ENCODE assay signal across 9 cellular contexts in the genomic region with DNA sequence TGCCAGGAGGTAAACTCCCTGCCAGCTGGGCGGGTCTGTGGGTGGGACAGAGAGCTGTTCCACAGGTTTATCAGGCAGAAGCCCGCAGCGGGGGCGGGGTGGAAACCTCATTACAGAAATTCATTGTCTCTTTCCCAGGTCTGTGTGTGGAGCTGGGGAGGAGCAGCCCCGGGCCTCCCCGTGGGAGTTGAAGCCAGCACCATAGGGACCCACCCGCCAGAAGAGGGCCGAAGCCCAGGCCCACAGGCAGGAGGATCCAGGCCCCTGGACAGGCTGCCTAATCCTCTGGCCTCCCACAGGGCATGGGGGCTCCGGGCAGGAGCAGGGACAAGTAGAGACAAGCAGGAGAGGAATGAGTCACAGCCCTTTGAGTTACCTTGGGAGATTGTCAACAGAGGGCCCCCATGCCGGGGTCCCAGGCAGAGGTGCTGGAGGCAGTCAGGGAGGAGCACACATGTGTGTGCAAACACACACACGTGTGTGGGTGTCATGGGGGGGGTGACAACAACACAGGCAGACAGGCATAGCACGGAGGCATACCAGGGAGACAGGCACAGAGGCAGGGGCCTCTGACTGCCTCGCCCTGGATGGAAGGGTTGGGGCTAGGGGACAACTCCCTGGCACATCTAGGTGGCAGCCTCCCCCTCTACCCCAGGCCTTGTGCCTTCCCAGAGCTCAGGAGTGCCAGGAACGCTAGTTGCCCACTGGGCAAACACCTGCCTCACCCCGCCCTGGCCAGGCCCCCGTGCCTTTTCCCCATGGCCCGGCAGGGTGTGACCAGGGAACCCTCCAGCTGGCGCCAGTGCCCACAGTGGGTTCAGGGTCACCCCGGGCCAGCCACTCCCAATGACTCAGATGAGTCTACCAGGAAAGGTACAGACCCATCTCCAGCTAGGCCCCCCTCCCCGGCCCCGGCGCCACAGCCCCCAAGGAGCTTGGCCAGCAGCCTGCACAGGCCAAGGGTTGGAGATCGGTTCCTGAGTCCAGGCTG. TPM values are rescaled to one million over a fixed set of nuclear protein-coding genes. Genes with fewer than 3 reads are reported as not detected.
DNase-seq lines count a peak whose midpoint lies in the region; ATAC-seq, FAIRE-seq and TF ChIP-seq lines count a peak whose summit lies in the region.
"Had no signal": no experiment of that assay in that cellular context is flagged by ENCODE, and none has a peak within 500 bp of the region (broad histone marks: within the 10 kb centered on the region; RNA-seq: fewer than 3 reads in every experiment).

No MANE protein-coding gene starts in this region.

- CTCF ChIA-PET in activated CD8-positive, alpha-beta T cell treated with anti-CD3 and anti-CD28 coated beads for 36 hours (lab: Charles Lee): interaction anchor here (1.0 to 28.9 kb wide), 5 partner anchors 32 to 276 kb away, joined by 3 to 1168 read pairs (median 4); partner anchors contain the start of gene EHD1
- CTCF ChIA-PET in HepG2 (lab: Yijun Ruan, JAX; ENCODE audit: low intra/inter-chr PET ratio, low total read pairs): interaction anchor here (0.5 to 1.9 kb wide), 2 partner anchors 12 to 51 kb away, joined by 3 to 8 read pairs; no protein-coding TSS in a partner anchor

- no peak for FAIRE-seq in HepG2 (lab: Jason Lieb, UNC)

- H3K9me3 ChIP-seq in HepG2 (ENCODE audit: low read length): no peaks in the 10 kb centered on the region
- H3K9me3 ChIP-seq in vagina: no peaks in the 10 kb centered on the region

- peaks cover 3% of the 10 kb centered on the region for H3K36me3 Mint-ChIP-seq in activated naive CD4-positive, alpha-beta T cell treated with anti-CD3 and anti-CD28 coated beads, Interleukin-2, amount 50 U/mL, for 24 hours
- no peaks in the 10 kb centered on the region for H3K36me3 Mint-ChIP-seq in activated CD8-positive, alpha-beta T cell treated with anti-CD3 and anti-CD28 coated beads for 36 hours (ENCODE audit: low read depth)

- peak overlapping the region; percentile 57 to 84 (median 68) for H3K4me3 ChIP-seq in HepG2 (replicated peaks in 1 of 3; ENCODE audit: insufficient read depth in 1 of 3, low read depth in 2 of 3, low read length in 3 of 3)
- peak overlapping the region; percentile 50 to 56 for H3K4me3 ChIP-seq in vagina

- H3K9me3 Mint-ChIP-seq in activated naive CD4-positive, alpha-beta T cell treated with anti-CD3 and anti-CD28 coated beads, Interleukin-2, amount 50 U/mL, for 24 hours: no peaks in the 10 kb centered on the region
- H3K9me3 Mint-ChIP-seq in activated CD8-positive, alpha-beta T cell treated with anti-CD3 and anti-CD28 coated beads for 36 hours: no peaks in the 10 kb centered on the region

- peaks cover 57% of the 10 kb centered on the region for H3K4me1 ChIP-seq in HepG2 (ENCODE audit: insufficient read depth, low read length)
- peaks cover 19% of the 10 kb centered on the region for H3K4me1 ChIP-seq in vagina

- TF ChIP-seq RAD21 in HepG2 (CRISPR knock-in tag; IDR thresholded peaks at IDR 0.05): no peak

- no peak overlapping the region for H2AFZ ChIP-seq in HepG2 (ENCODE audit: low read length)

- no peaks in the 10 kb centered on the region for H3K27me3 Mint-ChIP-seq in activated naive CD4-positive, alpha-beta T cell treated with anti-CD3 and anti-CD28 coated beads, Interleukin-2, amount 50 U/mL, for 24 hours
- no peaks in the 10 kb centered on the region for H3K27me3 Mint-ChIP-seq in activated CD8-positive, alpha-beta T cell treated with anti-CD3 and anti-CD28 coated beads for 36 hours

- H3K36me3 ChIP-seq in HepG2 (replicated peaks in 1 of 2; ENCODE audit: control insufficient read depth in 1 of 2, insufficient read depth in 2 of 2, low read length in 2 of 2): no peaks in the 10 kb centered on the region
- H3K36me3 ChIP-seq in vagina: peaks cover 0 to 7% of the 10 kb centered on the region in 2 donors

- POLR2A ChIA-PET in activated CD8-positive, alpha-beta T cell treated with anti-CD3 and anti-CD28 coated beads for 36 hours (lab: Charles Lee): interaction anchor here (0.9 to 1.2 kb wide), 2 partner anchors 39 to 40 kb away, joined by 3 to 4 read pairs; no protein-coding TSS in a partner anchor
- POLR2A ChIA-PET in HepG2 (lab: Yijun Ruan, JAX): interaction anchor here (1.0 to 4.5 kb wide), 13 partner anchors 9 to 171 kb away, joined by 3 to 20 read pairs (median 5); partner anchors contain the start of genes ARL2, MAP4K2 and SF1

- DNase-seq in activated naive CD4-positive, alpha-beta T cell (lab: John Stamatoyannopoulos, UW): no peak
- DNase-seq in activated CD8-positive, alpha-beta T cell treated with anti-CD3 and anti-CD28 coated beads for 36 hours: no peak
- DNase-seq in HepG2 (ENCODE audit: low spot score): peak; percentile 70
- DNase-seq in vagina (ENCODE audit: extremely low spot score in 2 of 2): no peak
- DNase-seq in NCI-H2107 (lab: John Stamatoyannopoulos, UW): no peak
- DNase-seq in stimulated activated naive CD4-positive, alpha-beta T cell treated with Interleukin-2 at 50 U/mL for 16 hours (lab: John Stamatoyannopoulos, UW): no peak
- DNase-seq: SHP77 treated with DMSO at 0.1 percent for 48 hours had no signal

- WGBS in HepG2 (ENCODE audit: low lambda C conversion rate): 0% methylated on average over 4 of the region's 23 CpGs

- peak overlapping the region; percentile 44 for H3K9ac ChIP-seq in HepG2 (ENCODE audit: insufficient read depth, low read depth, low read length)

- no peak overlapping the region for H3K27ac Mint-ChIP-seq in activated naive CD4-positive, alpha-beta T cell treated with anti-CD3 and anti-CD28 coated beads, Interleukin-2, amount 50 U/mL, for 24 hours
- no peak overlapping the region for H3K27ac Mint-ChIP-seq in activated CD8-positive, alpha-beta T cell treated with anti-CD3 and anti-CD28 coated beads for 36 hours

- 0 out of 4 replicates have a peak, but pooled peaks of 1 of the 2 experiments have one; percentile 12 for TF ChIP-seq EP300 in HepG2 (IDR thresholded peaks at IDR 0.05; ENCODE audit: low read depth in 2 of 2, low read length in 2 of 2)
- TF ChIP-seq EP300 in HepG2 (CRISPR knock-in tag; IDR thresholded peaks at IDR 0.05; ENCODE audit: borderline replicate concordance): no peak; the same call in 1 of the 2 replicates

- peak overlapping the region; percentile 77 for H3K4me3 Mint-ChIP-seq in activated naive CD4-positive, alpha-beta T cell treated with anti-CD3 and anti-CD28 coated beads, Interleukin-2, amount 50 U/mL, for 24 hours
- H3K4me3 Mint-ChIP-seq in activated CD8-positive, alpha-beta T cell treated with anti-CD3 and anti-CD28 coated beads for 36 hours: peak overlapping the region; percentile 58

- peak overlapping the region; percentile 99 for H3K4me2 ChIP-seq in HepG2 (ENCODE audit: low read depth, low read length)

- no peak for TF ChIP-seq CTCF in activated CD8-positive, alpha-beta T cell treated with anti-CD3 and anti-CD28 coated beads for 36 hours (IDR thresholded peaks at IDR 0.05)
- TF ChIP-seq CTCF in HepG2 (CRISPR knock-in tag; IDR thresholded peaks at IDR 0.05) (no peak; the same call in 1 of the 2 replicates), vagina (IDR thresholded peaks at IDR 0.05) (no peak)

- peaks cover 27% of the 10 kb centered on the region for H3K4me1 Mint-ChIP-seq in activated naive CD4-positive, alpha-beta T cell treated with anti-CD3 and anti-CD28 coated beads, Interleukin-2, amount 50 U/mL, for 24 hours
- H3K4me1 Mint-ChIP-seq in activated CD8-positive, alpha-beta T cell treated with anti-CD3 and anti-CD28 coated beads for 36 hours (ENCODE audit: low read depth): peaks cover 21% of the 10 kb centered on the region

- TF ChIP-seq POLR2A in HepG2 (IDR thresholded peaks at IDR 0.05; ENCODE audit: insufficient read depth in 1 of 2, low read depth in 2 of 2, low read length in 2 of 2): no peak
- no peak for TF ChIP-seq POLR2A in vagina (IDR thresholded peaks at IDR 0.05)

- BruUV-seq in HepG2 (replicated peaks; lab: Mats Ljungman, UMichigan): no TSS peak

- H3K27ac ChIP-seq in HepG2 (ENCODE audit: extremely low read length, insufficient read depth, low read length): peak overlapping the region; percentile 15
- peak overlapping the region; percentile 78 for H3K27ac ChIP-seq in vagina

- no peaks in the 10 kb centered on the region for H3K79me2 ChIP-seq in HepG2 (ENCODE audit: insufficient read depth, low read length)

- intact Hi-C loops in activated CD8-positive, alpha-beta T cell treated with anti-CD3 and anti-CD28 coated beads for 36 hours (cut with micrococcal nuclease): loop anchor here (10.0 kb wide), 1 partner anchor 172 kb away; the partner anchor contains the start of gene ARL2
- intact Hi-C loops in HepG2 (cut with micrococcal nuclease; ENCODE audit: unreplicated experiment) (loop anchor here (10.0 kb wide), 1 partner anchor 58 kb away; no protein-coding TSS in a partner anchor), vagina (cut with DNase I) (no loop called here)

- in situ Hi-C loops in HepG2 (cut with HindIII; ENCODE audit: extremely low pct_ligation_motif_present, low pct_unique_long_range_greater_than_20kb): loop anchor here (5.0 kb wide), 1 partner anchor 41 kb away; the partner anchor contains the start of gene MAP4K2

- H4K20me1 ChIP-seq in HepG2 (ENCODE audit: insufficient read depth, low read length): no peaks in the 10 kb centered on the region

- H3K27me3 ChIP-seq in HepG2 (ENCODE audit: control insufficient read depth in 1 of 2, insufficient read depth in 2 of 2, low read length in 2 of 2): no peaks in the 10 kb centered on the region; a peak in 2 of 5 replicates
- no peaks in the 10 kb centered on the region for H3K27me3 ChIP-seq in vagina

- ATAC-seq in activated CD8-positive, alpha-beta T cell treated with anti-CD3 and anti-CD28 coated beads for 36 hours: no peak
- peak; percentile 40 for ATAC-seq in HepG2
- ATAC-seq in HG02938 (IDR thresholded peaks at IDR 0.05; ENCODE audit: unreplicated experiment): no peak

RNA-seq across cellular contexts. Expression of gene CDC42BPG, which starts 1.3 kb away (rescaled TPM):
- under 1 TPM; 0.31 to 0.61 TPM for total RNA-seq in activated CD8-positive, alpha-beta T cell treated with anti-CD3 and anti-CD28 coated beads for 36 hours
- total RNA-seq in HepG2 (2016; rRNA removed; fragmentation: Illumina TruSeq; extraction: Trizol): 0.77 and 1.4 TPM in 2 replicates
- total RNA-seq in HepG2 (2016; cell fraction: cytosol; rRNA removed; fragmentation: Illumina TruSeq; extraction: Trizol; ENCODE audit: low read depth): 0.10 and 0.35 TPM in 2 replicates
- total RNA-seq in HepG2 (2016; cell fraction: insoluble cytoplasmic fraction; rRNA removed; fragmentation: Illumina TruSeq; extraction: Trizol): 0.42 and 1.4 TPM in 2 replicates
- total RNA-seq in HepG2 (2016; cell fraction: membrane; rRNA removed; fragmentation: Illumina TruSeq; extraction: Trizol): 0.37 and 0.38 TPM in 2 replicates
- total RNA-seq in HepG2 (2016; cell fraction: nucleus; rRNA removed; fragmentation: Illumina TruSeq; extraction: Trizol): 1.8 and 2.0 TPM in 2 replicates
- polyA plus RNA-seq in HepG2 (2011; rRNA removed): 0.55 and 0.99 TPM in 2 replicates
- polyA plus RNA-seq in HepG2 (2011; cell fraction: cytosol; rRNA removed): 0.34 and 0.54 TPM in 2 replicates
- polyA plus RNA-seq in HepG2 (2011; cell fraction: nucleus; rRNA removed): 6.3 and 7.3 TPM in 2 replicates
- polyA plus RNA-seq in HepG2 (2012): 1.2 and 1.3 TPM in 2 replicates
- polyA plus RNA-seq in HepG2 (2016; cell fraction: cytosol; fragmentation: Illumina TruSeq; extraction: Trizol; ENCODE audit: low read depth): 0.06 and 0.11 TPM in 2 replicates
- 0.63 and 0.75 TPM in 2 replicates for polyA plus RNA-seq in HepG2 (2016; cell fraction: insoluble cytoplasmic fraction; fragmentation: Illumina TruSeq; extraction: Trizol; ENCODE audit: low read depth)
- polyA plus RNA-seq in HepG2 (2016; cell fraction: membrane; fragmentation: Illumina TruSeq; extraction: Trizol; ENCODE audit: low read depth): 0.24 and 0.70 TPM in 2 replicates
- polyA plus RNA-seq in HepG2 (2016; cell fraction: nucleus; fragmentation: Illumina TruSeq; extraction: Trizol; ENCODE audit: insufficient read depth, low read depth): 4.9 and 5.6 TPM in 2 replicates
- polyA minus RNA-seq in HepG2 (2011; rRNA and poly(A)+ RNA removed; ENCODE audit: low replicate concordance): 1.3 and 2.7 TPM in 2 replicates
- polyA minus RNA-seq in HepG2 (2011; cell fraction: cytosol; rRNA and poly(A)+ RNA removed): 0.59 and 1.6 TPM in 2 replicates
- 1.9 and 4.0 TPM in 2 replicates for polyA minus RNA-seq in HepG2 (2011; cell fraction: nucleus; rRNA and poly(A)+ RNA removed)
- 13.0 TPM for total RNA-seq in vagina

RNA-seq across cellular contexts. Expression of gene MEN1, which starts 32.8 kb away (rescaled TPM):
- total RNA-seq in activated CD8-positive, alpha-beta T cell treated with anti-CD3 and anti-CD28 coated beads for 36 hours: 10 to 100 TPM; 25.8 to 29.0 TPM
- total RNA-seq in HepG2 (2016; rRNA removed; fragmentation: Illumina TruSeq; extraction: Trizol) (15.3 and 20.5 TPM in 2 replicates), vagina (27.0 TPM)
- total RNA-seq in HepG2 (2016; cell fraction: cytosol; rRNA removed; fragmentation: Illumina TruSeq; extraction: Trizol; ENCODE audit: low read depth): 3.8 and 4.3 TPM in 2 replicates
- total RNA-seq in HepG2 (2016; cell fraction: insoluble cytoplasmic fraction; rRNA removed; fragmentation: Illumina TruSeq; extraction: Trizol): 11.7 and 21.5 TPM in 2 replicates
- total RNA-seq in HepG2 (2016; cell fraction: membrane; rRNA removed; fragmentation: Illumina TruSeq; extraction: Trizol): 9.8 and 11.2 TPM in 2 replicates
- total RNA-seq in HepG2 (2016; cell fraction: nucleus; rRNA removed; fragmentation: Illumina TruSeq; extraction: Trizol): 16.8 and 17.9 TPM in 2 replicates
- polyA plus RNA-seq in HepG2 (2011; rRNA removed): 27.3 and 30.9 TPM in 2 replicates
- polyA plus RNA-seq in HepG2 (2011; cell fraction: cytosol; rRNA removed): 11.1 and 16.7 TPM in 2 replicates
- 97.2 and 109 TPM in 2 replicates for polyA plus RNA-seq in HepG2 (2011; cell fraction: nucleus; rRNA removed)
- polyA plus RNA-seq in HepG2 (2012): 19.6 and 26.4 TPM in 2 replicates
- 5.0 and 5.9 TPM in 2 replicates for polyA plus RNA-seq in HepG2 (2016; cell fraction: cytosol; fragmentation: Illumina TruSeq; extraction: Trizol; ENCODE audit: low read depth)
- polyA plus RNA-seq in HepG2 (2016; cell fraction: insoluble cytoplasmic fraction; fragmentation: Illumina TruSeq; extraction: Trizol; ENCODE audit: low read depth): 24.4 and 31.0 TPM in 2 replicates
- polyA plus RNA-seq in HepG2 (2016; cell fraction: membrane; fragmentation: Illumina TruSeq; extraction: Trizol; ENCODE audit: low read depth): 13.6 and 15.0 TPM in 2 replicates
- 70.2 and 70.8 TPM in 2 replicates for polyA plus RNA-seq in HepG2 (2016; cell fraction: nucleus; fragmentation: Illumina TruSeq; extraction: Trizol; ENCODE audit: insufficient read depth, low read depth)
- 38.1 and 40.7 TPM in 2 replicates for polyA minus RNA-seq in HepG2 (2011; rRNA and poly(A)+ RNA removed; ENCODE audit: low replicate concordance)
- 14.8 and 15.4 TPM in 2 replicates for polyA minus RNA-seq in HepG2 (2011; cell fraction: cytosol; rRNA and poly(A)+ RNA removed)
- 11.1 and 15.7 TPM in 2 replicates for polyA minus RNA-seq in HepG2 (2011; cell fraction: nucleus; rRNA and poly(A)+ RNA removed)

RNA-seq across cellular contexts. Expression of gene EHD1, which starts 35.3 kb away (rescaled TPM):
- 10 to 100 TPM; 60.3 to 65.1 TPM for total RNA-seq in activated CD8-positive, alpha-beta T cell treated with anti-CD3 and anti-CD28 coated beads for 36 hours
- 22.0 and 26.6 TPM in 2 replicates for total RNA-seq in HepG2 (2016; rRNA removed; fragmentation: Illumina TruSeq; extraction: Trizol)
- 8.1 and 9.7 TPM in 2 replicates for total RNA-seq in HepG2 (2016; cell fraction: cytosol; rRNA removed; fragmentation: Illumina TruSeq; extraction: Trizol; ENCODE audit: low read depth)
- total RNA-seq in HepG2 (2016; cell fraction: insoluble cytoplasmic fraction; rRNA removed; fragmentation: Illumina TruSeq; extraction: Trizol): 22.9 and 29.1 TPM in 2 replicates
- 11.0 and 11.5 TPM in 2 replicates for total RNA-seq in HepG2 (2016; cell fraction: membrane; rRNA removed; fragmentation: Illumina TruSeq; extraction: Trizol)
- 16.8 and 19.6 TPM in 2 replicates for total RNA-seq in HepG2 (2016; cell fraction: nucleus; rRNA removed; fragmentation: Illumina TruSeq; extraction: Trizol)
- 23.6 and 29.4 TPM in 2 replicates for polyA plus RNA-seq in HepG2 (2011; rRNA removed)
- polyA plus RNA-seq in HepG2 (2011; cell fraction: cytosol; rRNA removed): 20.8 and 31.1 TPM in 2 replicates
- polyA plus RNA-seq in HepG2 (2011; cell fraction: nucleus; rRNA removed): 42.3 and 43.0 TPM in 2 replicates
- polyA plus RNA-seq in HepG2 (2012): 18.8 and 23.3 TPM in 2 replicates
- polyA plus RNA-seq in HepG2 (2016; cell fraction: cytosol; fragmentation: Illumina TruSeq; extraction: Trizol; ENCODE audit: low read depth): 3.5 and 3.9 TPM in 2 replicates
- polyA plus RNA-seq in HepG2 (2016; cell fraction: insoluble cytoplasmic fraction; fragmentation: Illumina TruSeq; extraction: Trizol; ENCODE audit: low read depth): 29.0 and 35.3 TPM in 2 replicates
- 7.9 and 9.3 TPM in 2 replicates for polyA plus RNA-seq in HepG2 (2016; cell fraction: membrane; fragmentation: Illumina TruSeq; extraction: Trizol; ENCODE audit: low read depth)
- 33.4 and 34.4 TPM in 2 replicates for polyA plus RNA-seq in HepG2 (2016; cell fraction: nucleus; fragmentation: Illumina TruSeq; extraction: Trizol; ENCODE audit: insufficient read depth, low read depth)
- 63.9 and 78.7 TPM in 2 replicates for polyA minus RNA-seq in HepG2 (2011; rRNA and poly(A)+ RNA removed; ENCODE audit: low replicate concordance)
- polyA minus RNA-seq in HepG2 (2011; cell fraction: cytosol; rRNA and poly(A)+ RNA removed): 21.2 and 28.0 TPM in 2 replicates
- polyA minus RNA-seq in HepG2 (2011; cell fraction: nucleus; rRNA and poly(A)+ RNA removed): 15.5 and 22.1 TPM in 2 replicates
- 61.6 TPM for total RNA-seq in vagina

RNA-seq across cellular contexts. Expression of gene MAP4K2, which starts 40.1 kb away (rescaled TPM):
- 10 to 100 TPM; 56.4 to 58.0 TPM for total RNA-seq in activated CD8-positive, alpha-beta T cell treated with anti-CD3 and anti-CD28 coated beads for 36 hours
- total RNA-seq in HepG2 (2016; rRNA removed; fragmentation: Illumina TruSeq; extraction: Trizol): 7.8 and 8.3 TPM in 2 replicates
- total RNA-seq in HepG2 (2016; cell fraction: cytosol; rRNA removed; fragmentation: Illumina TruSeq; extraction: Trizol; ENCODE audit: low read depth): 3.5 and 4.1 TPM in 2 replicates
- 4.8 and 7.6 TPM in 2 replicates for total RNA-seq in HepG2 (2016; cell fraction: insoluble cytoplasmic fraction; rRNA removed; fragmentation: Illumina TruSeq; extraction: Trizol)
- 10.9 and 11.1 TPM in 2 replicates for total RNA-seq in HepG2 (2016; cell fraction: membrane; rRNA removed; fragmentation: Illumina TruSeq; extraction: Trizol)
- total RNA-seq in HepG2 (2016; cell fraction: nucleus; rRNA removed; fragmentation: Illumina TruSeq; extraction: Trizol): 6.7 and 7.4 TPM in 2 replicates
- polyA plus RNA-seq in HepG2 (2011; rRNA removed): 15.5 and 17.6 TPM in 2 replicates
- 7.7 and 11.1 TPM in 2 replicates for polyA plus RNA-seq in HepG2 (2011; cell fraction: cytosol; rRNA removed)
- polyA plus RNA-seq in HepG2 (2011; cell fraction: nucleus; rRNA removed): 71.3 and 101 TPM in 2 replicates
- 8.7 and 10.1 TPM in 2 replicates for polyA plus RNA-seq in HepG2 (2012)
- 5.1 and 6.2 TPM in 2 replicates for polyA plus RNA-seq in HepG2 (2016; cell fraction: cytosol; fragmentation: Illumina TruSeq; extraction: Trizol; ENCODE audit: low read depth)
- 7.8 and 9.1 TPM in 2 replicates for polyA plus RNA-seq in HepG2 (2016; cell fraction: insoluble cytoplasmic fraction; fragmentation: Illumina TruSeq; extraction: Trizol; ENCODE audit: low read depth)
- 9.5 and 11.8 TPM in 2 replicates for polyA plus RNA-seq in HepG2 (2016; cell fraction: membrane; fragmentation: Illumina TruSeq; extraction: Trizol; ENCODE audit: low read depth)
- 20.0 and 20.1 TPM in 2 replicates for polyA plus RNA-seq in HepG2 (2016; cell fraction: nucleus; fragmentation: Illumina TruSeq; extraction: Trizol; ENCODE audit: insufficient read depth, low read depth)
- 25.9 and 40.8 TPM in 2 replicates for polyA minus RNA-seq in HepG2 (2011; rRNA and poly(A)+ RNA removed; ENCODE audit: low replicate concordance)
- polyA minus RNA-seq in HepG2 (2011; cell fraction: cytosol; rRNA and poly(A)+ RNA removed): 4.3 and 6.6 TPM in 2 replicates
- 8.7 and 10.9 TPM in 2 replicates for polyA minus RNA-seq in HepG2 (2011; cell fraction: nucleus; rRNA and poly(A)+ RNA removed)
- 20.6 TPM for total RNA-seq in vagina
